ENCODE assay signal across 1 cellular context in the genomic region with DNA sequence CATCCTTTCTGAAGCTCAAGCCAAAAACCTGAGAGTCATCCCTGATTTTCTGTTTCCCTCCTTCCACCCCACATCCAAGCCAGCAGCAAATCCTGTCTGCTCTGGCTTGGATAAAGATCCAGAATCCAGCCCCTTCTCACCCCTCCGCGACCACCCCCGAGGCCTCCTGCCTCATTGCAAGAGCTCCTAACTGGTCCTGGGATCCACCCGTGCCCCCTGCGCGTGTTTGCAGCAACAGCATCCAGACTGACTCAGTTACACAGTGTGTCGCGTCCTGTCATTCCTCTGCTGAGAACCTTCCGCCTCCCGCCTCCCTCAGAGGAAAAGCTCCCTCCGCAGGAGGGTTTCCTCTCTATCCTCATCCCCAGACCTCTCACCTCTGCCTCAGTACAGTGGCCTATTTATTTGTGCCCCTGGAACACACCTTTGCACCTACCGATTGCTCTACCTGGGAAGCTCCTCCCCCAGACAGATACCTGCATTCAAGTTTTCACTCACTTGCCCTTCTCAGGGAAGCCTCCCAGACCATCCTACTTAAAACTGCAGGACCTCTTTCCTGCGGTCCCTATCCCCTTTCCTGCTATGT.
TF ChIP-seq lines count a peak whose summit lies in the region.

No MANE protein-coding gene starts in this region.

TF ChIP-seq in IMR-90, 13 proteins besides CTCF, POLR2A, EP300 and RAD21 (continued from another document):
- TF ChIP-seq MAFK (IDR thresholded peaks at IDR 0.05; ENCODE audit: low read depth, low read length) (no peak), CHD1 (IDR thresholded peaks at IDR 0.05; ENCODE audit: low read depth, low read length) (no peak), RFX5 (IDR thresholded peaks at IDR 0.05; ENCODE audit: low read depth, low read length) (no peak), MXI1 (IDR thresholded peaks at IDR 0.05; ENCODE audit: borderline replicate concordance, low read depth, low read length) (no peak)
- TF ChIP-seq, protein P1, sequence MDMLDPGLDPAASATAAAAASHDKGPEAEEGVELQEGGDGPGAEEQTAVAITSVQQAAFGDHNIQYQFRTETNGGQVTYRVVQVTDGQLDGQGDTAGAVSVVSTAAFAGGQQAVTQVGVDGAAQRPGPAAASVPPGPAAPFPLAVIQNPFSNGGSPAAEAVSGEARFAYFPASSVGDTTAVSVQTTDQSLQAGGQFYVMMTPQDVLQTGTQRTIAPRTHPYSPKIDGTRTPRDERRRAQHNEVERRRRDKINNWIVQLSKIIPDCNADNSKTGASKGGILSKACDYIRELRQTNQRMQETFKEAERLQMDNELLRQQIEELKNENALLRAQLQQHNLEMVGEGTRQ (IDR thresholded peaks at IDR 0.05; ENCODE audit: low read depth, low read length), result no peak
TF ChIP-seq in IMR-90: peak in this region for 0.
